ENCODE assay signal across 8 cellular contexts in genomic region chr22:20702175-20702545, GRCh38.
A peak's percentile ranks its signal among the peaks of the same experiment; 100 is the strongest.
DNase-seq lines count a peak whose midpoint lies in the region; ATAC-seq, FAIRE-seq and TF ChIP-seq lines count a peak whose summit lies in the region.
"Not testable (repeated sequence)": the region's sequence is repeated elsewhere in the genome, so short reads cannot be mapped to it uniquely, and the experiment has no call there.

No MANE protein-coding gene starts in this region.

- TF ChIP-seq EP300 in A549 (IDR thresholded peaks at IDR 0.05), result not testable (repeated sequence)

- FAIRE-seq in A549 (lab: Jason Lieb, UNC); keratinocyte (lab: Jason Lieb, UNC): not testable (repeated sequence)

- peak overlapping the region; percentile 52 for H3K4me3 ChIP-seq in A549
- peak overlapping the region; percentile 63 for H3K4me3 ChIP-seq in HUES64 (ENCODE audit: low read length)
- peak overlapping the region in 2 of 3 experiments; percentile 41 to 61 for H3K4me3 ChIP-seq in keratinocyte (ENCODE audit: control insufficient read depth in 2 of 3, extremely low read depth in 1 of 3, insufficient read depth in 2 of 3, low read depth in 1 of 3, low read length in 3 of 3)
- H3K4me3 ChIP-seq in prostate gland, result peak overlapping the region; percentile 39 to 45

- H3K27ac Mint-ChIP-seq in activated CD4-positive, alpha-beta memory T cell treated with anti-CD3 and anti-CD28 coated beads, Interleukin-2, amount 10 ng/mL, durations not matched to agents 7 days and 5 days, result peak overlapping the region; percentile 95
- H3K27ac Mint-ChIP-seq in dendritic cell treated with granulocyte-macrophage colony-stimulating factor and Interleukin-4, amounts not matched to agents 40 ng/mL and 50 ng/mL, for 4 days, result peak overlapping the region; percentile 98

- not testable (repeated sequence) for H3K9ac ChIP-seq in HUES64 (ENCODE audit: low read depth, low read length)
- peak overlapping the region; percentile 44 for H3K9ac ChIP-seq in keratinocyte (ENCODE audit: control insufficient read depth, extremely low read depth, insufficient read depth, low read length)

- not testable (repeated sequence) for H3K79me2 ChIP-seq in keratinocyte (ENCODE audit: control insufficient read depth, insufficient read depth, low read length)

- TF ChIP-seq POLR2A in A549 (IDR thresholded peaks at IDR 0.05; ENCODE audit: low read length); prostate gland (IDR thresholded peaks at IDR 0.05): not testable (repeated sequence)

- H3K4me3 Mint-ChIP-seq in activated CD4-positive, alpha-beta memory T cell treated with anti-CD3 and anti-CD28 coated beads, Interleukin-2, amount 10 ng/mL, durations not matched to agents 7 days and 5 days, result peak overlapping the region; percentile 84
- peak overlapping the region; percentile 94 for H3K4me3 Mint-ChIP-seq in dendritic cell treated with granulocyte-macrophage colony-stimulating factor and Interleukin-4, amounts not matched to agents 40 ng/mL and 50 ng/mL, for 4 days

- H3K27ac ChIP-seq in A549 (peak overlapping the region; percentile 60 to 83; a peak in 4 of 6 replicates), HUES64 (ENCODE audit: low read depth, low read length) (peak overlapping the region; percentile 58; the same call in 1 of the 2 replicates), prostate gland (peak overlapping the region; percentile 76 to 81)
- H3K27ac ChIP-seq in keratinocyte (ENCODE audit: control insufficient read depth, insufficient read depth, low read length), result not testable (repeated sequence)

- H2AFZ ChIP-seq in keratinocyte (ENCODE audit: control insufficient read depth, low read length), result not testable (repeated sequence)

- not testable (repeated sequence) for H3K36me3 ChIP-seq in HUES64 (ENCODE audit: insufficient read depth, low read length); keratinocyte (ENCODE audit: control insufficient read depth in 2 of 2, extremely low read depth in 1 of 2, insufficient read depth in 2 of 2, low read length in 2 of 2); prostate gland

- DNase-seq in A549 (ENCODE audit: low read depth in 1 of 2, low spot score in 1 of 2); keratinocyte (ENCODE audit: low read depth, low spot score); prostate gland (ENCODE audit: low spot score): not testable (repeated sequence)
- peak; percentile 34 for DNase-seq in activated CD4-positive, alpha-beta memory T cell treated with anti-CD3 and anti-CD28 coated beads, Interleukin-2, amount 10 ng/mL, durations not matched to agents 7 days and 5 days

- H3K9me3 ChIP-seq in A549; HUES64 (ENCODE audit: insufficient read depth, low read depth, low read length); keratinocyte (ENCODE audit: control insufficient read depth, low read depth, low read length); prostate gland: not testable (repeated sequence)

- H3K27me3 ChIP-seq in HUES64 (ENCODE audit: insufficient read depth, low read length), result peaks cover 15% of the 10 kb centered on the region
- not testable (repeated sequence) for H3K27me3 ChIP-seq in keratinocyte (ENCODE audit: control insufficient read depth, extremely low read depth, insufficient read depth, low read length); prostate gland (replicated peaks; ENCODE audit: insufficient read depth)

- peaks cover 14% of the 10 kb centered on the region for H3K27me3 Mint-ChIP-seq in activated CD4-positive, alpha-beta memory T cell treated with anti-CD3 and anti-CD28 coated beads, Interleukin-2, amount 10 ng/mL, durations not matched to agents 7 days and 5 days
- peaks cover 29% of the 10 kb centered on the region for H3K27me3 Mint-ChIP-seq in dendritic cell treated with granulocyte-macrophage colony-stimulating factor and Interleukin-4, amounts not matched to agents 40 ng/mL and 50 ng/mL, for 4 days

- TF ChIP-seq CTCF in A549 (IDR thresholded peaks at IDR 0.05); keratinocyte (optimal IDR thresholded peaks at IDR 0.05 in 1 of 3, IDR thresholded peaks at IDR 0.05 in 1 of 3, conservative IDR thresholded peaks at IDR 0.05 in 1 of 3; ENCODE audit: extremely low read depth in 1 of 3, insufficient read depth in 2 of 3, low read length in 3 of 3): not testable (repeated sequence)
- peak in 1 of 4 experiments; percentile 13 for TF ChIP-seq CTCF in prostate gland (IDR thresholded peaks at IDR 0.05)

- POLR2A ChIA-PET in A549 (lab: Yijun Ruan, JAX), result not testable (repeated sequence)
- POLR2A ChIA-PET in activated CD4-positive, alpha-beta memory T cell treated with anti-CD3 and anti-CD28 coated beads, Interleukin-2, amount 10 ng/mL, durations not matched to agents 7 days and 5 days (lab: Charles Lee), result interaction anchor here (1.4 kb wide), 1 partner anchor 208 kb away, joined by 4 read pairs; no protein-coding TSS in a partner anchor

- dilution Hi-C loops in keratinocyte (cut with MboI; ENCODE audit: extremely low pct_ligation_motif_present, low sequenced_read_pairs), result not testable (repeated sequence)

- H3K4me2 ChIP-seq in A549 (peak overlapping the region; percentile 74), keratinocyte (ENCODE audit: control insufficient read depth, extremely low read depth, insufficient read depth, low read depth, low read length) (peak overlapping the region; percentile 70)

- H4K20me1 ChIP-seq in keratinocyte (ENCODE audit: control insufficient read depth, extremely low read depth, insufficient read depth, low read length), result not testable (repeated sequence)

- H3K36me3 Mint-ChIP-seq in activated CD4-positive, alpha-beta memory T cell treated with anti-CD3 and anti-CD28 coated beads, Interleukin-2, amount 10 ng/mL, durations not matched to agents 7 days and 5 days (ENCODE audit: low read depth), result not testable (repeated sequence)
- H3K36me3 Mint-ChIP-seq in dendritic cell treated with granulocyte-macrophage colony-stimulating factor and Interleukin-4, amounts not matched to agents 40 ng/mL and 50 ng/mL, for 4 days (ENCODE audit: low read depth), result peaks cover 23% of the 10 kb centered on the region

- not testable (repeated sequence) for H3K4me1 ChIP-seq in A549; HUES64 (ENCODE audit: insufficient read depth, low read length); keratinocyte (ENCODE audit: control insufficient read depth, extremely low read depth, insufficient read depth, low read length); prostate gland (replicated peaks)

- H3K9me3 Mint-ChIP-seq in activated CD4-positive, alpha-beta memory T cell treated with anti-CD3 and anti-CD28 coated beads, Interleukin-2, amount 10 ng/mL, durations not matched to agents 7 days and 5 days; dendritic cell treated with granulocyte-macrophage colony-stimulating factor and Interleukin-4, amounts not matched to agents 40 ng/mL and 50 ng/mL, for 4 days: not testable (repeated sequence)

- peaks cover 18% of the 10 kb centered on the region for H3K4me1 Mint-ChIP-seq in activated CD4-positive, alpha-beta memory T cell treated with anti-CD3 and anti-CD28 coated beads, Interleukin-2, amount 10 ng/mL, durations not matched to agents 7 days and 5 days
- H3K4me1 Mint-ChIP-seq in dendritic cell treated with granulocyte-macrophage colony-stimulating factor and Interleukin-4, amounts not matched to agents 40 ng/mL and 50 ng/mL, for 4 days (ENCODE audit: low read depth), result peaks cover 13% of the 10 kb centered on the region

- ATAC-seq in A549, result peak; percentile 32 to 52
- peak; percentile 4 for ATAC-seq in GM19023 (IDR thresholded peaks at IDR 0.05; ENCODE audit: unreplicated experiment)
- ATAC-seq in HG02678 (IDR thresholded peaks at IDR 0.05; ENCODE audit: unreplicated experiment), result peak; percentile 11

- intact Hi-C loops in dendritic cell treated with granulocyte-macrophage colony-stimulating factor and Interleukin-4, amounts not matched to agents 40 ng/mL and 50 ng/mL, for 4 days (cut with micrococcal nuclease); prostate gland (cut with DNase I): not testable (repeated sequence)

- not testable (repeated sequence) for H3K9me1 ChIP-seq in keratinocyte (ENCODE audit: control insufficient read depth, extremely low read depth, insufficient read depth, low read length)

- not testable (repeated sequence) for TF ChIP-seq RAD21 in A549 (conservative IDR thresholded peaks at IDR 0.05 in 1 of 2, IDR thresholded peaks at IDR 0.05 in 1 of 2)

- no CpG with 5 or more reads among the region's 35 CpGs for WGBS in A549 (ENCODE audit: missing lambda C conversion rate)
- WGBS in HUES64, result 0% methylated on average over 13 of the region's 35 CpGs
- 0% methylated on average over 16 of the region's 35 CpGs for WGBS in prostate gland

- CTCF ChIA-PET in A549 (lab: Yijun Ruan, JAX), result not testable (repeated sequence)
- CTCF ChIA-PET in activated CD4-positive, alpha-beta memory T cell treated with anti-CD3 and anti-CD28 coated beads, Interleukin-2, amount 10 ng/mL, durations not matched to agents 7 days and 5 days (lab: Charles Lee), result interaction anchor here (0.6 kb wide), 2 partner anchors 36 to 285 kb away, joined by 3 read pairs; no protein-coding TSS in a partner anchor
